ENCODE assay signal across 25 cellular contexts in the genomic region with DNA sequence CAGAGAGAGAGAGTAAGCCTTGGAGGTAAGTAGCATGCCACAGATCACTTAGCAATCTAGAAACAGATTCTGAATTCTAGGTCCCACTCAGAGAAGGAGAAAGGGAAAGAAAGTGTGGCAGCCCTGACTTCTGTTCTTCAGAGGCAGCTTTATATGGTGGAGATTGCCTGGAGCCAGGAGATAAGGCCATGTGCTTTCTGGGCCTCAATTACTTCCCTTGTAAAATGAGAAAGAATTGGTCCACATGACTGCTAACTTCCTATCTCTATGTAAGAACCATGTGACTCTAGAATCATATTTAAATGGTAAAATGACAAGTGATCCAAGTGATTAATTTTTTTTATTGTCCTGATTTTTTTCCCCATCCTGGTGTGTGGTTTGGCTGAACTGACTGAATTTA.
"Had no signal": no experiment of that assay in that cellular context is flagged by ENCODE, and none has a peak within 500 bp of the region (broad histone marks: within the 10 kb centered on the region; RNA-seq: fewer than 3 reads in every experiment).

No MANE protein-coding gene starts in this region.

- H3K27ac Mint-ChIP-seq: activated naive CD4-positive, alpha-beta T cell treated with anti-CD3 and anti-CD28 coated beads, Interleukin-2, amount 50 U/mL, for 72 hours; activated T-cell treated with anti-CD3 and anti-CD28 coated beads, Interleukin-2, amount 50 U/mL, for 24 hours; activated T-helper 17 cell treated with anti-CD3 and anti-CD28 coated beads, Interleukin-2, amount 50 U/mL, for 72 hours; brain; nephron; T-helper 1 cell treated with Interleukin-12 subunit alpha and Interleukin-12 subunit beta and Interleukin-4 antibody, amounts not matched to agents 30 μg/mL and 1 μg/mL, for 36 hours had no signal

- H3K4me1 Mint-ChIP-seq: activated T-helper 17 cell treated with anti-CD3 and anti-CD28 coated beads, Interleukin-2, amount 50 U/mL, for 72 hours had no signal

- H3K9me3 Mint-ChIP-seq: activated naive CD4-positive, alpha-beta T cell treated with anti-CD3 and anti-CD28 coated beads, Interleukin-2, amount 50 U/mL, for 72 hours; activated T-cell treated with anti-CD3 and anti-CD28 coated beads, Interleukin-2, amount 50 U/mL, for 24 hours; activated T-helper 17 cell treated with anti-CD3 and anti-CD28 coated beads, Interleukin-2, amount 50 U/mL, for 72 hours; brain; nephron; T-helper 1 cell treated with Interleukin-12 subunit alpha and Interleukin-12 subunit beta and Interleukin-4 antibody, amounts not matched to agents 30 μg/mL and 1 μg/mL, for 36 hours had no signal

- H3K27ac ChIP-seq: esophagus muscularis mucosa, left ventricle myocardium inferior, ovary, prostate gland, spleen, tibial nerve, VCaP had no signal

- H3K36me3 Mint-ChIP-seq: activated naive CD4-positive, alpha-beta T cell treated with anti-CD3 and anti-CD28 coated beads, Interleukin-2, amount 50 U/mL, for 72 hours; brain had no signal

- ATAC-seq: activated naive CD4-positive, alpha-beta T cell treated with anti-CD3 and anti-CD28 coated beads, Interleukin-2, amount 50 U/mL, for 72 hours; activated T-helper 17 cell treated with anti-CD3 and anti-CD28 coated beads, Interleukin-2, amount 50 U/mL, for 72 hours; stimulated activated naive CD8-positive, alpha-beta T cell treated with anti-CD3 and anti-CD28 coated beads, Interleukin-15, Interleukin-2, amounts not matched to agents 100 U/mL and 50 U/mL, for 24 hours had no signal

- H3K27me3 Mint-ChIP-seq: activated T-helper 17 cell treated with anti-CD3 and anti-CD28 coated beads, Interleukin-2, amount 50 U/mL, for 72 hours; brain had no signal

- DNase-seq: activated CD4-positive, alpha-beta T cell treated with anti-CD3 and anti-CD28 coated beads for 1 hour; activated CD4-positive, alpha-beta T cell treated with anti-CD3 and anti-CD28 coated beads, Interleukin-2, amount 50 U/mL, for 1 hour; activated T-cell treated with anti-CD3 and anti-CD28 coated beads, Interleukin-2, amount 50 U/mL, for 24 hours; aorta; effector CD8-positive, alpha-beta T cell; glutamatergic neuron; hippocampal formation; kidney glomerular epithelial cell; left ventricle myocardium inferior; mesenchymal stem cell; ovary; spleen; stimulated activated CD4-positive, alpha-beta T cell treated with anti-CD3 and anti-CD28 coated beads, Interleukin-4, amount 100 ng/mL, for 1 hour; stimulated activated naive CD8-positive, alpha-beta T cell treated with anti-CD3 and anti-CD28 coated beads, Interleukin-15, Interleukin-2, amounts not matched to agents 100 U/mL and 50 U/mL, for 24 hours; T1000 had no signal

- H3K36me3 ChIP-seq: esophagus muscularis mucosa, left ventricle myocardium inferior, neutrophil, ovary, prostate gland, spleen, tibial nerve had no signal

- H3K9me3 ChIP-seq: esophagus muscularis mucosa, left ventricle myocardium inferior, neutrophil, ovary, prostate gland, spleen, tibial nerve had no signal

- H3K27me3 ChIP-seq: esophagus muscularis mucosa, neutrophil, ovary, spleen, tibial nerve had no signal

- H3K4me3 ChIP-seq: esophagus muscularis mucosa, left ventricle myocardium inferior, ovary, prostate gland, spleen, tibial nerve had no signal

- H3K4me3 Mint-ChIP-seq: activated T-cell treated with anti-CD3 and anti-CD28 coated beads, Interleukin-2, amount 50 U/mL, for 24 hours; activated T-helper 17 cell treated with anti-CD3 and anti-CD28 coated beads, Interleukin-2, amount 50 U/mL, for 72 hours; brain; nephron; T-helper 1 cell treated with Interleukin-12 subunit alpha and Interleukin-12 subunit beta and Interleukin-4 antibody, amounts not matched to agents 30 μg/mL and 1 μg/mL, for 36 hours had no signal

- H3K4me1 ChIP-seq: prostate gland had no signal
